In the genomic region with DNA sequence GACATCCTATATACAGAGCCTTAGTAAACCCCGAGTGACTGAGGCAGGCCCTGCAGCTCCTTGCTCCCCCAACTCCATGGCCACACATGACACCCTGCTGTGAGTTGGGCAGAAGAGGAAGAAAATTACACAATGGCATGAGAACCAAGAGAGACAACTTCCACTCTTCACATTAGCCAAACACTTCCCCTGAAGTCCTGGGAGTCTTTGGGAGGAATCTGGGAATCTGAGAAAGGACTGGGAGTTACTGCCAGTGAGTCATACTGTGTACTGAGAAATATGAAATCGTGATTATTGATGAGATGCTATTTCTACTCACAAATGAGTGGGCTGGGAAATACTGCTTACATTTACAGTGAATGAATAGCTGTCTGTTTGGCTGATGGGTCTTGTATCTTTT, we compare ENCODE assay signal across 21 cellular contexts.
DNase-seq lines count a peak whose midpoint lies in the region; ATAC-seq and TF ChIP-seq lines count a peak whose summit lies in the region.
"Had no signal": no experiment of that assay in that cellular context is flagged by ENCODE, and none has a peak within 500 bp of the region (broad histone marks: within the 10 kb centered on the region; RNA-seq: fewer than 3 reads in every experiment).

No MANE protein-coding gene starts in this region.

- H3K4me3 Mint-ChIP-seq in neural progenitor cell (no peak overlapping the region), natural killer cell (no peak overlapping the region)
- H3K4me3 Mint-ChIP-seq: B cell, H9 had no signal

- DNase-seq in AG20443 (ENCODE audit: low spot score) (peak; percentile 29), HT1080 (ENCODE audit: low read depth) (peak; percentile 26), RWPE2 (ENCODE audit: low spot score) (no peak), neural progenitor cell (ENCODE audit: low spot score) (no peak), NCI-H1436 (lab: John Stamatoyannopoulos, UW) (no peak), cerebellum (ENCODE audit: low spot score) (no peak), natural killer cell (no peak)
- DNase-seq: GM23248, H9, KBM-7, NCI-H1105, NCI-H1694, NCI-H2081, NCI-H2171, NCI-H524 treated with DMSO at 0.1 percent for 48 hours, SIG-M5, SK-N-SH had no signal

- peaks cover 54% of the 10 kb centered on the region for H3K4me1 Mint-ChIP-seq in neural progenitor cell
- H3K4me1 Mint-ChIP-seq in natural killer cell: no peaks in the 10 kb centered on the region

- H3K27me3 ChIP-seq in RWPE2 (ENCODE audit: insufficient read depth, poor library complexity, severe bottlenecking) (no peaks in the 10 kb centered on the region), neural progenitor cell (no peaks in the 10 kb centered on the region)

- intact Hi-C loops in natural killer cell (cut with micrococcal nuclease): no loop called here

- H3K36me3 Mint-ChIP-seq in neural progenitor cell (no peaks in the 10 kb centered on the region), natural killer cell (no peaks in the 10 kb centered on the region)

- no peak overlapping the region for H3K4me2 ChIP-seq in neural progenitor cell
- H3K4me2 ChIP-seq: SK-N-SH had no signal

- no peaks in the 10 kb centered on the region for H4K20me1 ChIP-seq in neural progenitor cell (ENCODE audit: low read depth)

- H3K4me1 ChIP-seq in RWPE2 (ENCODE audit: insufficient read depth, poor library complexity, severe bottlenecking) (no peaks in the 10 kb centered on the region), neural progenitor cell (peaks cover 3% of the 10 kb centered on the region)

- TF ChIP-seq CTCF in RWPE2 (IDR thresholded peaks at IDR 0.05; ENCODE audit: poor library complexity, severe bottlenecking) (no peak), neural progenitor cell (IDR thresholded peaks at IDR 0.05) (no peak), natural killer cell (IDR thresholded peaks at IDR 0.05) (no peak)

- no peaks in the 10 kb centered on the region for H3K79me2 ChIP-seq in neural progenitor cell (ENCODE audit: low read depth)

- 0 out of 3 replicates have a peak, but pooled peaks have one; percentile 17 for ATAC-seq in RWPE2 (ENCODE audit: low read depth)
- no peak for ATAC-seq in natural killer cell
- ATAC-seq: GM12878 had no signal

- no peak overlapping the region for H3K9ac ChIP-seq in neural progenitor cell
- H3K9ac ChIP-seq: GM23248, SK-N-SH had no signal

- H3K9me3 Mint-ChIP-seq in neural progenitor cell: peaks cover 2% of the 10 kb centered on the region
- H3K9me3 Mint-ChIP-seq in natural killer cell: no peaks in the 10 kb centered on the region
- H3K9me3 Mint-ChIP-seq: H9 had no signal

- H3K27me3 Mint-ChIP-seq in neural progenitor cell (ENCODE audit: insufficient read depth, low read depth) (peaks cover 2% of the 10 kb centered on the region), natural killer cell (ENCODE audit: low read depth in 2 of 2) (peaks cover 0 to 8% of the 10 kb centered on the region in 2 donors)
- H3K27me3 Mint-ChIP-seq: B cell had no signal

- H3K4me3 ChIP-seq in RWPE2 (ENCODE audit: severe bottlenecking) (no peak overlapping the region), neural progenitor cell (no peak overlapping the region)
- H3K4me3 ChIP-seq: GM12878, GM23248 had no signal

- no peak overlapping the region for H2AFZ ChIP-seq in neural progenitor cell (replicated peaks)
- H2AFZ ChIP-seq: GM23248 had no signal

- no peaks in the 10 kb centered on the region for H3F3A ChIP-seq in neural progenitor cell (ENCODE audit: low read depth)

- peak overlapping the region; percentile 57 for H3K27ac Mint-ChIP-seq in neural progenitor cell
- H3K27ac Mint-ChIP-seq in natural killer cell: no peak overlapping the region
- H3K27ac Mint-ChIP-seq: B cell, H9 had no signal

- H3K36me3 ChIP-seq in RWPE2 (ENCODE audit: low read depth) (no peaks in the 10 kb centered on the region), neural progenitor cell (no peaks in the 10 kb centered on the region)

- H3K27ac ChIP-seq in RWPE2 (ENCODE audit: poor library complexity, severe bottlenecking) (no peak overlapping the region), neural progenitor cell (no peak overlapping the region)
- H3K27ac ChIP-seq: GM23248, HL-60, RWPE1 had no signal

- H3K9me3 ChIP-seq in RWPE2 (ENCODE audit: severe bottlenecking): no peaks in the 10 kb centered on the region
- H3K9me3 ChIP-seq in neural progenitor cell (ENCODE audit: low read depth): no peaks in the 10 kb centered on the region
- H3K9me3 ChIP-seq: SK-N-SH had no signal

Comparison
In these comparisons a context has a peak if more than half of its experiments do, and no peak if none do; other contexts are left out.
1. DNase-seq: peak in AG20443 (single experiment) and HT1080 (single experiment); none in RWPE2 (single experiment), neural progenitor cell (single experiment), NCI-H1436 (single experiment), cerebellum (single experiment) and natural killer cell (single experiment).